19 cellular contexts compared by ENCODE assay signal in the genomic region with DNA sequence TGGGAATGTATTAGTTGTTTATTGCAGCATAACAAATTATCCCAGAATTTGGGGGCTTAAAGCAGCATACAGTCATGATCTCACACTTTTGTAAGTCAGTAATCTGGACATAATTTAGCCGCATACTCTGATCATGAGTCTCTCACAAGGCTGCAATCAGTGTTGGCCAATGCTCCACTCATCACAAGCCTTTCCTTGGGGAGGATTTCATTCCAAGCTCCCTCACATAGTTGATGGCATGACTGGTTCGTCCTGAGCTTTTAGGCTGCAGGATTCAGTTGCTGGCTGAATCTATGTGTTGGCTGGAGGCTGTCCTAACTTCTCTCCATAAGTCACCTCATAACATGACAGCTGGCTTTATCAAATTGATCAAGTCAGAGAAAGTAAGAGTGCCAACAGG.
"Had no signal": no experiment of that assay in that cellular context is flagged by ENCODE, and none has a peak within 500 bp of the region (broad histone marks: within the 10 kb centered on the region; RNA-seq: fewer than 3 reads in every experiment).

No MANE protein-coding gene starts in this region.

- H3K27ac Mint-ChIP-seq: activated T-cell treated with anti-CD3 and anti-CD28 coated beads, Interleukin-2, amount 50 U/mL, for 72 hours; nephron; stimulated activated naive CD8-positive, alpha-beta T cell treated with anti-CD3 and anti-CD28 coated beads, Interleukin-15, Interleukin-2, amounts not matched to agents 100 ng/mL and 50 ng/mL, for 24 hours; T-helper 17 cell had no signal

- H3K4me1 ChIP-seq: breast epithelium, foreskin keratinocyte, lower lobe of right lung, suprapubic skin, transverse colon, uterus had no signal

- H3K9me3 ChIP-seq: breast epithelium, lower lobe of right lung, suprapubic skin, transverse colon, uterus had no signal

- H3K4me3 ChIP-seq: breast epithelium, hepatocyte, lower lobe of right lung, suprapubic skin, transverse colon, uterus had no signal

- H3K4me3 Mint-ChIP-seq: activated T-cell treated with anti-CD3 and anti-CD28 coated beads, Interleukin-2, amount 50 U/mL, for 72 hours; nephron; stimulated activated naive CD8-positive, alpha-beta T cell treated with anti-CD3 and anti-CD28 coated beads, Interleukin-15, Interleukin-2, amounts not matched to agents 100 ng/mL and 50 ng/mL, for 24 hours; T-helper 17 cell had no signal

- H3K27me3 Mint-ChIP-seq: stimulated activated naive CD8-positive, alpha-beta T cell treated with anti-CD3 and anti-CD28 coated beads, Interleukin-15, Interleukin-2, amounts not matched to agents 100 ng/mL and 50 ng/mL, for 24 hours; T-helper 17 cell had no signal

- H3K36me3 ChIP-seq: breast epithelium, lower lobe of right lung, suprapubic skin, transverse colon, uterus had no signal

- H3K27me3 ChIP-seq: breast epithelium, hepatocyte, suprapubic skin, transverse colon, uterus had no signal

- H3K4me1 Mint-ChIP-seq: nephron, T-helper 17 cell had no signal

- ATAC-seq: activated T-cell treated with anti-CD3 and anti-CD28 coated beads, Interleukin-2, amount 50 U/mL, for 72 hours; esophagus mucosa; foreskin keratinocyte; lower lobe of right lung; T-helper 17 cell had no signal

- H3K9me3 Mint-ChIP-seq: nephron had no signal

- DNase-seq: activated CD4-positive, alpha-beta T cell treated with anti-CD3 and anti-CD28 coated beads, Interleukin-2, amount 50 U/mL, for 4 hours; activated effector memory CD4-positive, alpha-beta T cell treated with anti-CD3 and anti-CD28 coated beads, Interleukin-2, amount 50 U/mL, for 16 hours; activated naive CD4-positive, alpha-beta T cell treated with anti-CD3 and anti-CD28 coated beads, Interleukin-2, amount 50 U/mL, for 16 hours; activated T-cell treated with anti-CD3 and anti-CD28 coated beads, Interleukin-2, amount 50 U/mL, for 72 hours; cerebellar nuclear complex; cortex of kidney; effector CD4-positive, alpha-beta T cell; lower lobe of right lung; nucleus accumbens; T-helper 17 cell; transverse colon; uterus had no signal
